ENCODE assay signal across 8 cellular contexts in genomic region chr15:74545776-74546656, GRCh38. TPM values are rescaled to one million over a fixed set of nuclear protein-coding genes. Genes with fewer than 3 reads are reported as not detected.
A peak's percentile ranks its signal among the peaks of the same experiment; 100 is the strongest.
DNase-seq lines count a peak whose midpoint lies in the region; ATAC-seq lines count a peak whose summit lies in the region.

No MANE protein-coding gene starts in this region.

- H3K9ac ChIP-seq in BLaER1, result no peak overlapping the region

- POLR2A ChIA-PET in activated CD8-positive, alpha-beta T cell treated with anti-CD3 and anti-CD28 coated beads, Interleukin-2, amount 10 ng/mL, durations not matched to agents 7 days and 5 days (lab: Charles Lee), result interaction anchor here (0.7 to 2.3 kb wide), 11 partner anchors 10 to 240 kb away, joined by 3 to 8 read pairs (median 4); partner anchors contain the start of genes CLK3 and UBL7

- no peaks in the 10 kb centered on the region for H3K27me3 Mint-ChIP-seq in activated CD8-positive, alpha-beta T cell treated with anti-CD3 and anti-CD28 coated beads, Interleukin-2, amount 10 ng/mL, durations not matched to agents 7 days and 5 days (ENCODE audit: low read depth)

- peaks cover 37% of the 10 kb centered on the region for H3K36me3 ChIP-seq in BLaER1

- ATAC-seq in GM19438 (IDR thresholded peaks at IDR 0.05; ENCODE audit: low read depth, unreplicated experiment) (peak; percentile 47), HG03571 (IDR thresholded peaks at IDR 0.05; ENCODE audit: unreplicated experiment) (peak; percentile 43)
- peak; percentile 79 for ATAC-seq in activated CD8-positive, alpha-beta T cell treated with anti-CD3 and anti-CD28 coated beads, Interleukin-2, amount 10 ng/mL, durations not matched to agents 7 days and 5 days

- H3K9me3 Mint-ChIP-seq in activated CD8-positive, alpha-beta T cell treated with anti-CD3 and anti-CD28 coated beads, Interleukin-2, amount 10 ng/mL, durations not matched to agents 7 days and 5 days (ENCODE audit: insufficient read depth), result no peaks in the 10 kb centered on the region

- peak overlapping the region; percentile 71 for H3K4me3 Mint-ChIP-seq in activated CD8-positive, alpha-beta T cell treated with anti-CD3 and anti-CD28 coated beads, Interleukin-2, amount 10 ng/mL, durations not matched to agents 7 days and 5 days

- H3K4me2 ChIP-seq in BLaER1, result peak overlapping the region; percentile 90

- H3K4me3 ChIP-seq in BLaER1, result no peak overlapping the region

- H3K9me3 ChIP-seq in BLaER1, result no peaks in the 10 kb centered on the region

- peak overlapping the region; percentile 68 for H3K27ac Mint-ChIP-seq in activated CD8-positive, alpha-beta T cell treated with anti-CD3 and anti-CD28 coated beads, Interleukin-2, amount 10 ng/mL, durations not matched to agents 7 days and 5 days

- H3K27ac ChIP-seq in BLaER1, result no peak overlapping the region

- CTCF ChIA-PET in activated CD8-positive, alpha-beta T cell treated with anti-CD3 and anti-CD28 coated beads, Interleukin-2, amount 10 ng/mL, durations not matched to agents 7 days and 5 days (lab: Charles Lee), result interaction anchor here (1.0 to 2.5 kb wide), 18 partner anchors 16 to 248 kb away, joined by 3 to 14 read pairs (median 4); partner anchors contain the start of genes CLK3 and UBL7

- H4K20me1 ChIP-seq in BLaER1, result peaks cover 77% of the 10 kb centered on the region

- H3K4me1 ChIP-seq in BLaER1, result peaks cover 53% of the 10 kb centered on the region

- peaks cover 78% of the 10 kb centered on the region for H3K4me1 Mint-ChIP-seq in activated CD8-positive, alpha-beta T cell treated with anti-CD3 and anti-CD28 coated beads, Interleukin-2, amount 10 ng/mL, durations not matched to agents 7 days and 5 days (ENCODE audit: low read depth)

- H3K36me3 Mint-ChIP-seq in activated CD8-positive, alpha-beta T cell treated with anti-CD3 and anti-CD28 coated beads, Interleukin-2, amount 10 ng/mL, durations not matched to agents 7 days and 5 days (ENCODE audit: low read depth), result peaks cover 75% of the 10 kb centered on the region

- peaks cover 17% of the 10 kb centered on the region; the same call in 1 of the 2 replicates for H3K27me3 ChIP-seq in BLaER1

- DNase-seq in NCI-H774 (lab: John Stamatoyannopoulos, UW) (peak; percentile 87), mesenteric fat pad (ENCODE audit: low spot score) (peak; percentile 99)
- DNase-seq in activated CD8-positive, alpha-beta T cell treated with anti-CD3 and anti-CD28 coated beads, Interleukin-2, amount 10 ng/mL, durations not matched to agents 7 days and 5 days, result peak; percentile 88
- DNase-seq in effector CD4-positive, alpha-beta T cell, result peak; percentile 81
- peak; percentile 91 for DNase-seq in stimulated activated CD8-positive, alpha-beta memory T cell treated with anti-CD3 and anti-CD28 coated beads, Interleukin-15, amount 100 ng/mL, for 24 hours (ENCODE audit: low read depth)

RNA-seq across cellular contexts. Expression of gene ARID3B, which starts 5.0 kb away (rescaled TPM):
- 10 to 100 TPM; 39.8 to 40.1 TPM for total RNA-seq in activated CD8-positive, alpha-beta T cell treated with anti-CD3 and anti-CD28 coated beads, Interleukin-2, amount 10 ng/mL, durations not matched to agents 7 days and 5 days
- total RNA-seq in mesenteric fat pad, result 5.8 TPM
